ENCODE assay signal across 8 cellular contexts in the genomic region with DNA sequence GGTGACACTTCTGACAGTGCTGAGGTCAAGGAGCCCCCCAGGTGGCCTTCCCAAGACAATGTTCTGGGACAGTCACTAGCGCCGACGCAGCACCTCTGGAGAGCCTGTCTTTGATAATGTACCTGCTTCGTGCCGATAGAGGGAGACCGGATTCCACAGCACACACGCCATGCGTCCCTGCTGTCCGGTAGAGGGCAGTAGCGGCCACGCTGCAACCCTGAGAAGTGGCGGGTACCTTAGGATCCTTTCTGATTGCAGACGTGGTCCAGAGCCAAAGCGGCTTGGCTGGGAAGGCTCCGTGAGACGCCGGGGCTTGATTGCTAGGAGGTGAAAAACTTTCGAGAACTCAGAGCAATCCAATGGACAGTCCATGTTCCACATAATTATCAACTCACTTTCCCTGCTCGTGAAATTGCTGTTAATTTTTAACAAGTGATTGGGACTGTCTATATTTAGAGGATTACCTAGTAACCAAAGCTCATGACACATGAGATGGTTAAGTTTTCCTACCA. TPM values are rescaled to one million over a fixed set of nuclear protein-coding genes. Genes with fewer than 3 reads are reported as not detected.
DNase-seq lines count a peak whose midpoint lies in the region; TF ChIP-seq lines count a peak whose summit lies in the region.

No MANE protein-coding gene starts in this region.

- DNase-seq in G401 (ENCODE audit: low spot score), result peak; percentile 42
- DNase-seq in GM23248, result peak; percentile 85
- peak; percentile 84 to 87 for DNase-seq in Kasumi-1 (lab: John Stamatoyannopoulos, UW)
- peak; percentile 91 for DNase-seq in RKO (ENCODE audit: low spot score)
- peak; percentile 38 to 53 for DNase-seq in activated T-helper 1 cell treated with anti-CD3 and anti-CD28 coated beads, Interleukin-2, amount 50 U/mL, for 16 hours (ENCODE audit: low read depth in 1 of 2, low spot score in 1 of 2)
- DNase-seq in foreskin melanocyte, result peak; percentile 56
- DNase-seq in ovary, result peak in 4 of 5 donors; percentile 35 to 59 (median 36)
- peak in 1 of 2 donors; percentile 51 for DNase-seq in tibial nerve (ENCODE audit: low spot score in 2 of 2)

- H3K27ac ChIP-seq in GM23248 (no peak overlapping the region), ovary (no peak overlapping the region), tibial nerve (no peak overlapping the region)

- H3K9ac ChIP-seq in GM23248, result no peak overlapping the region

- H3K27me3 ChIP-seq in GM23248 (replicated peaks; ENCODE audit: insufficient read depth), result peaks cover 84% of the 10 kb centered on the region
- H3K27me3 ChIP-seq in ovary, result no peaks in the 10 kb centered on the region
- peaks cover 0 to 61% of the 10 kb centered on the region in 2 donors for H3K27me3 ChIP-seq in tibial nerve

- H4K20me1 ChIP-seq in GM23248 (ENCODE audit: insufficient read depth), result no peaks in the 10 kb centered on the region

- WGBS in GM23248 (ENCODE audit: low coverage in 1 of 2, low lambda C conversion rate in 2 of 2, missing lambda C conversion rate in 2 of 2), 2 experiments, result 5 to 6% methylated on average over 17 to 18 of the region's 19 CpGs
- 2 to 6% (median 4%) methylated on average over 19 of the region's 19 CpGs for WGBS in ovary, 3 donors
- WGBS in tibial nerve, 2 donors, result 4% methylated on average over 16 to 19 of the region's 19 CpGs

- H3K9me3 ChIP-seq in GM23248 (ENCODE audit: low read depth), result peaks cover 5% of the 10 kb centered on the region
- H3K9me3 ChIP-seq in ovary, result no peaks in the 10 kb centered on the region
- peaks cover 0 to 15% (median 2%) of the 10 kb centered on the region in 4 donors for H3K9me3 ChIP-seq in tibial nerve

- H3K79me2 ChIP-seq in GM23248 (ENCODE audit: insufficient read depth), result no peaks in the 10 kb centered on the region

- no peaks in the 10 kb centered on the region for H3K36me3 ChIP-seq in GM23248 (ENCODE audit: low read depth)
- H3K36me3 ChIP-seq in ovary, result no peaks in the 10 kb centered on the region
- H3K36me3 ChIP-seq in tibial nerve, result no peaks in the 10 kb centered on the region

- intact Hi-C loops in ovary (cut with DNase I), result no loop called here

- no peak for TF ChIP-seq POLR2A in ovary (IDR thresholded peaks at IDR 0.05)
- no peak for TF ChIP-seq POLR2A in tibial nerve (IDR thresholded peaks at IDR 0.05)

- no peak for TF ChIP-seq CTCF in ovary (IDR thresholded peaks at IDR 0.05)
- TF ChIP-seq CTCF in tibial nerve (IDR thresholded peaks at IDR 0.05), result peak; percentile 57 to 77 (median 70)

- H3F3A ChIP-seq in GM23248 (ENCODE audit: insufficient read depth), result no peaks in the 10 kb centered on the region

- no peak for TF ChIP-seq EP300 in ovary (IDR thresholded peaks at IDR 0.05)
- no peak for TF ChIP-seq EP300 in tibial nerve (IDR thresholded peaks at IDR 0.05)

- H3K4me1 ChIP-seq in GM23248 (ENCODE audit: insufficient read depth) (no peaks in the 10 kb centered on the region), ovary (ENCODE audit: insufficient read depth) (no peaks in the 10 kb centered on the region), tibial nerve (no peaks in the 10 kb centered on the region)

- H3K9me2 ChIP-seq in GM23248 (ENCODE audit: insufficient read depth), result no peaks in the 10 kb centered on the region

- no peak overlapping the region for H2AFZ ChIP-seq in GM23248

- H3K4me3 ChIP-seq in GM23248, result no peak overlapping the region
- no peak overlapping the region for H3K4me3 ChIP-seq in ovary
- no peak overlapping the region for H3K4me3 ChIP-seq in tibial nerve

- in situ Hi-C loops in G401 (cut with HindIII; ENCODE audit: low sequenced_read_pairs), result no loop called here
- in situ Hi-C loops in GM23248 (cut with MboI), result no loop called here

- H3K4me2 ChIP-seq in GM23248 (ENCODE audit: unreplicated experiment), result no peak overlapping the region

RNA-seq across cellular contexts. Expression of a gene that starts 11.4 kb away (rescaled TPM):
- not detected in 2 replicates for total RNA-seq in G401 (2014; rRNA removed; shearing (Covaris generic))
- total RNA-seq in GM23248 (2014; rRNA removed; shearing (Covaris generic)), result not detected in 2 replicates
- not detected in 2 replicates for polyA plus RNA-seq in GM23248 (2016; fragmentation: Nextera tagmentation; extraction: Ambion mirVana)
- total RNA-seq in ovary, result 1 to 10 TPM in 1 of 7 donors, under 1 TPM in 3, not detected in 3; 0.17 to 6.2 (median 0.52) TPM
- under 1 TPM in 1 of 2 donors, not detected in 1; 0.06 TPM for polyA plus RNA-seq in ovary
- total RNA-seq in tibial nerve, result not detected

Comparison
In these comparisons a context has a peak if more than half of its experiments do, and no peak if none do; other contexts are left out.
1. CTCF ChIP-seq: peak in tibial nerve (5 of 5); none in ovary (0 of 3).